19 cellular contexts compared by ENCODE assay signal in the genomic region with DNA sequence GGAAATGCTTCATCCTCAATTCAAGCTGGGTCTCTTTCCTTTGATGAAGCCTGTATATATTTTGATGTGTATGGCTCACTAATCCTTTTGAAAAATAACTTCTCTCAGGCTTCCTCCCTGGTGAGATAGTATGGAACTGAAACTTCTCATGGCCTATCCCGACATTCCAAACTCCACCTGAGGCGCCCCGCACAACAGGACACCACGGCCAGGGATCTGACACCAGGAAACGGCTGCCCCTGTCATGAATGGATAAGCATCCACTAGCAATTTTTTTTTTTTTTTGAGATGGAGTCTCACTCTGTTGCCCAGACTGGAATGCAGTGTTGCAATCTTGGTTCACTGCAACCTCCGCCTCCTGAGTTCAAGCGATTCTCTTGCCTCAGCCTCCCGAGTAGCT.
"Had no signal": no experiment of that assay in that cellular context is flagged by ENCODE, and none has a peak within 500 bp of the region (broad histone marks: within the 10 kb centered on the region; RNA-seq: fewer than 3 reads in every experiment).

No MANE protein-coding gene starts in this region.

- H3K36me3 Mint-ChIP-seq: natural killer cell treated with Interleukin-12 subunit alpha and Interleukin-12 subunit beta and Interleukin-15 and Interleukin-18, amount 100 ng/mL, for 72 hours had no signal

- H3K27ac ChIP-seq: brain microvascular endothelial cell, colonic mucosa, neutrophil, VCaP had no signal

- H3K36me3 ChIP-seq: brain microvascular endothelial cell, colonic mucosa, neutrophil, pancreas, thoracic aorta had no signal

- H3K27ac Mint-ChIP-seq: activated naive CD8-positive, alpha-beta T cell; activated T-helper 1 cell treated with anti-CD3 and anti-CD28 coated beads, Interleukin-12 subunit alpha, Interleukin-12 subunit beta, Interleukin-2, Interleukin-4 antibody, amounts not matched to agents 30 ng/mL and 10 ng/mL and 1 ng/mL, durations not matched to agents 14 hours and 24 hours and 36 hours; mesothelial cell of epicardium; natural killer cell treated with Interleukin-12 subunit alpha and Interleukin-12 subunit beta and Interleukin-15 and Interleukin-18, amount 100 ng/mL, for 72 hours; T-helper 1 cell treated with Interleukin-12 subunit alpha and Interleukin-12 subunit beta and Interleukin-4 antibody, amounts not matched to agents 30 μg/mL and 1 μg/mL, for 36 hours had no signal

- H3K4me3 Mint-ChIP-seq: activated naive CD8-positive, alpha-beta T cell; activated T-helper 1 cell treated with anti-CD3 and anti-CD28 coated beads, Interleukin-12 subunit alpha, Interleukin-12 subunit beta, Interleukin-2, Interleukin-4 antibody, amounts not matched to agents 30 ng/mL and 10 ng/mL and 1 ng/mL, durations not matched to agents 14 hours and 24 hours and 36 hours; mesothelial cell of epicardium; natural killer cell treated with Interleukin-12 subunit alpha and Interleukin-12 subunit beta and Interleukin-15 and Interleukin-18, amount 100 ng/mL, for 72 hours; T-helper 1 cell treated with Interleukin-12 subunit alpha and Interleukin-12 subunit beta and Interleukin-4 antibody, amounts not matched to agents 30 μg/mL and 1 μg/mL, for 36 hours had no signal

- H3K4me1 Mint-ChIP-seq: mesothelial cell of epicardium had no signal

- H3K27me3 ChIP-seq: brain microvascular endothelial cell, colonic mucosa, neutrophil, pancreas had no signal

- H3K4me3 ChIP-seq: colonic mucosa, pancreas had no signal

- H3K27me3 Mint-ChIP-seq: activated naive CD8-positive, alpha-beta T cell; natural killer cell treated with Interleukin-12 subunit alpha and Interleukin-12 subunit beta and Interleukin-15 and Interleukin-18, amount 100 ng/mL, for 72 hours had no signal

- H3K9me3 Mint-ChIP-seq: activated T-helper 1 cell treated with anti-CD3 and anti-CD28 coated beads, Interleukin-12 subunit alpha, Interleukin-12 subunit beta, Interleukin-2, Interleukin-4 antibody, amounts not matched to agents 30 ng/mL and 10 ng/mL and 1 ng/mL, durations not matched to agents 14 hours and 24 hours and 36 hours; mesothelial cell of epicardium; natural killer cell treated with Interleukin-12 subunit alpha and Interleukin-12 subunit beta and Interleukin-15 and Interleukin-18, amount 100 ng/mL, for 72 hours; T-helper 1 cell treated with Interleukin-12 subunit alpha and Interleukin-12 subunit beta and Interleukin-4 antibody, amounts not matched to agents 30 μg/mL and 1 μg/mL, for 36 hours had no signal

- H3K9me3 ChIP-seq: colonic mucosa, neutrophil, pancreas, thoracic aorta had no signal

- DNase-seq: activated CD4-positive, alpha-beta T cell treated with anti-CD3 and anti-CD28 coated beads for 1 hour; activated CD4-positive, alpha-beta T cell treated with anti-CD3 and anti-CD28 coated beads, Interleukin-2, amount 50 U/mL, for 48 hours; brain microvascular endothelial cell; central memory CD4-positive, alpha-beta T cell; colonic mucosa; effector CD8-positive, alpha-beta T cell; foreskin fibroblast; pancreas; stimulated activated CD4-positive, alpha-beta T cell treated with anti-CD3 and anti-CD28 coated beads, Interleukin-15, amount 100 ng/mL, for 24 hours; stimulated activated CD4-positive, alpha-beta T cell treated with anti-CD3 and anti-CD28 coated beads, Interleukin-2, amount 100 ng/mL, for 48 hours had no signal

- FAIRE-seq: endothelial cell of umbilical vein, pancreas had no signal
